24 cellular contexts compared by ENCODE assay signal in genomic region chr18:78686976-78687685, GRCh38.
"Had no signal": no experiment of that assay in that cellular context is flagged by ENCODE, and none has a peak within 500 bp of the region (broad histone marks: within the 10 kb centered on the region; RNA-seq: fewer than 3 reads in every experiment).

No MANE protein-coding gene starts in this region.

- ATAC-seq: effector memory CD8-positive, alpha-beta T cell; esophagus mucosa; foreskin keratinocyte; gastrocnemius medialis; gastroesophageal sphincter; heart left ventricle; heart right ventricle had no signal

- H3K4me1 ChIP-seq: colonic mucosa, esophagus muscularis mucosa, esophagus squamous epithelium, foreskin keratinocyte, gastrocnemius medialis, gastroesophageal sphincter, heart left ventricle, heart right ventricle had no signal

- DNase-seq: colonic mucosa; cortex of kidney; dermis blood vessel endothelial cell; dorsolateral prefrontal cortex; effector CD4-positive, alpha-beta T cell; effector CD8-positive, alpha-beta T cell; effector memory CD4-positive, alpha-beta T cell; effector memory CD8-positive, alpha-beta T cell; endodermal cell; erythroblast; esophagus squamous epithelium; foreskin fibroblast; foreskin keratinocyte; foreskin melanocyte; gastrocnemius medialis; glutamatergic neuron; head of caudate nucleus; heart left ventricle; heart right ventricle had no signal

- H3K9me3 ChIP-seq: colonic mucosa, esophagus muscularis mucosa, esophagus squamous epithelium, gastrocnemius medialis, gastroesophageal sphincter, heart left ventricle, heart right ventricle had no signal

- H3K27me3 ChIP-seq: colonic mucosa, esophagus squamous epithelium, foreskin keratinocyte, gastrocnemius medialis had no signal

- H3K36me3 ChIP-seq: colonic mucosa, esophagus muscularis mucosa, esophagus squamous epithelium, gastrocnemius medialis, gastroesophageal sphincter, heart left ventricle, heart right ventricle had no signal

- H3K4me3 ChIP-seq: colonic mucosa, coronary artery, dorsolateral prefrontal cortex, esophagus muscularis mucosa, esophagus squamous epithelium, gastrocnemius medialis, gastroesophageal sphincter, heart left ventricle, heart right ventricle had no signal

- H3K27ac ChIP-seq: colonic mucosa, coronary artery, dorsolateral prefrontal cortex, epithelial cell of prostate, esophagus muscularis mucosa, esophagus squamous epithelium, foreskin keratinocyte, gastrocnemius medialis, gastroesophageal sphincter, heart left ventricle, heart right ventricle had no signal
